ENCODE assay signal across 11 cellular contexts in the genomic region with DNA sequence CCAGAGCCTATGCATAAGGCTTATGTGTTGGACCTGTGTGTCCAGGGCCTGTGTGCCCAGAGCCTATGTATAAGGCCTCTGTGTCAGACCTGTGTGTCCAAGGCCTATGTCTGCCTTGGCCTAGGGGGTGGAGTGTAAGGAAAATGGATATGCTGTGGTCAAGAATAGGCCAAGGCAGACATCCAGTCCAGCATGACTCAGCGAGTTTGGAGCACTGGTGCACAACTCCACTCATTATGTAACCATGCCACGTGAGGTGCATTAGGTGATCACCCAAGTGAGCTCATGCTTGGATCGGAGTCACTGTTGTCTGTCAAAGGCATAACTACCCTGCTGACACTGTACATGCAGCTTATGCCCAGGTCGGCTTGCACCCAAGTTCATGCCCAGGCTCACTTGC.
DNase-seq lines count a peak whose midpoint lies in the region; ATAC-seq and TF ChIP-seq lines count a peak whose summit lies in the region.
"Had no signal": no experiment of that assay in that cellular context is flagged by ENCODE, and none has a peak within 500 bp of the region (broad histone marks: within the 10 kb centered on the region; RNA-seq: fewer than 3 reads in every experiment).

No MANE protein-coding gene starts in this region.

- H3K4me3 ChIP-seq in AG09309 (ENCODE audit: control insufficient read depth, low read depth, low read length) = no peak overlapping the region
- no peak overlapping the region for H3K4me3 ChIP-seq in choroid plexus epithelial cell (ENCODE audit: low read depth, low read length)
- H3K4me3 ChIP-seq in prostate gland = no peak overlapping the region
- H3K4me3 ChIP-seq: SK-N-MC had no signal

- 88% methylated on average over 4 of the region's 4 CpGs for WGBS in prostate gland

- H3K36me3 ChIP-seq in prostate gland = no peaks in the 10 kb centered on the region

- intact Hi-C loops in prostate gland (cut with DNase I) = no loop called here

- no peak overlapping the region for H3K27ac ChIP-seq in prostate gland
- H3K27ac ChIP-seq: SK-N-MC had no signal

- DNase-seq in AG09309 (ENCODE audit: low read depth) = peak; percentile 39
- peak; percentile 94 for DNase-seq in LHCN-M2 (ENCODE audit: low read depth)
- DNase-seq in choroid plexus epithelial cell (ENCODE audit: low read depth) = peak; percentile 92
- peak; percentile 2 to 39 for DNase-seq in lung microvascular endothelial cell (ENCODE audit: low read depth in 2 of 2)
- no peak for DNase-seq in SW 1271 (lab: John Stamatoyannopoulos, UW)
- no peak for DNase-seq in effector CD4-positive, alpha-beta T cell
- no peak for DNase-seq in prostate gland (ENCODE audit: low spot score)
- DNase-seq: Karpas-422; stimulated activated naive B cell treated with anti-CD40 and anti-IgM and Interleukin-4, amounts not matched to agents 10 μg/mL and 1 μg/mL and 100 μg/mL, for 72 hours had no signal

- no peak for TF ChIP-seq POLR2A in prostate gland (IDR thresholded peaks at IDR 0.05)

- ATAC-seq in HG02885 (IDR thresholded peaks at IDR 0.05; ENCODE audit: poor library complexity, unreplicated experiment) = no peak
- ATAC-seq: stimulated activated naive B cell treated with anti-CD40 and anti-IgM and Interleukin-4, amounts not matched to agents 10 μg/mL and 1 μg/mL and 100 μg/mL, for 72 hours had no signal

- TF ChIP-seq CTCF in AG09309 (IDR thresholded peaks at IDR 0.05; ENCODE audit: control insufficient read depth, insufficient read depth, low read depth, low read length, missing control alignments) (no peak), choroid plexus epithelial cell (conservative IDR thresholded peaks at IDR 0.05; ENCODE audit: low read depth, low read length) (no peak), prostate gland (IDR thresholded peaks at IDR 0.05) (no peak)

- H3K9me3 ChIP-seq in prostate gland = no peaks in the 10 kb centered on the region

- no peaks in the 10 kb centered on the region for H3K4me1 ChIP-seq in prostate gland (replicated peaks)

- H3K27me3 ChIP-seq in prostate gland (replicated peaks; ENCODE audit: insufficient read depth) = no peaks in the 10 kb centered on the region

Comparison
In these comparisons a context has a peak if more than half of its experiments do, and no peak if none do; other contexts are left out.
1. DNase-seq: peak in AG09309 (single experiment), LHCN-M2 (single experiment), choroid plexus epithelial cell (single experiment) and lung microvascular endothelial cell (2 of 2); none in SW 1271 (0 of 2), effector CD4-positive, alpha-beta T cell (single experiment) and prostate gland (single experiment).